Comparison of ENCODE assay signal across 27 cellular contexts in genomic region chr10:113555751-113556150, GRCh38. TPM values are rescaled to one million over a fixed set of nuclear protein-coding genes. Genes with fewer than 3 reads are reported as not detected.
DNase-seq lines count a peak whose midpoint lies in the region; ATAC-seq and TF ChIP-seq lines count a peak whose summit lies in the region.
"Had no signal": no experiment of that assay in that cellular context is flagged by ENCODE, and none has a peak within 500 bp of the region (broad histone marks: within the 10 kb centered on the region; RNA-seq: fewer than 3 reads in every experiment).

No MANE protein-coding gene starts in this region.

- POLR2A ChIA-PET in Caco-2 (lab: Charles Lee) (no interaction called here), Panc1 (lab: Charles Lee) (no interaction called here)

- ATAC-seq in Panc1 (no peak), left lobe of liver (peak; percentile 2), HG03469 (IDR thresholded peaks at IDR 0.05; ENCODE audit: unreplicated experiment) (no peak)
- ATAC-seq: HCT116 had no signal

- BruUV-seq in Caco-2 (replicated peaks; lab: Mats Ljungman, UMichigan) (no TSS peak), Panc1 (replicated peaks; lab: Mats Ljungman, UMichigan) (no TSS peak)

- H3K4me3 ChIP-seq in Caco-2 (ENCODE audit: low read depth, low read length) (no peak overlapping the region), Panc1 (ENCODE audit: low read depth in 2 of 2, low read length in 2 of 2) (no peak overlapping the region)
- H3K4me3 ChIP-seq: Peyer's patch, SK-N-MC had no signal

- H3K27me3 Mint-ChIP-seq in Caco-2 (ENCODE audit: insufficient read depth, unreplicated experiment) (no peaks in the 10 kb centered on the region), nephron (ENCODE audit: low read depth) (peaks cover 38% of the 10 kb centered on the region)
- peaks cover 10% of the 10 kb centered on the region for H3K27me3 Mint-ChIP-seq in activated naive CD4-positive, alpha-beta T cell treated with anti-CD3 and anti-CD28 coated beads for 36 hours (ENCODE audit: low read depth)
- H3K27me3 Mint-ChIP-seq in activated T-cell treated with anti-CD3 and anti-CD28 coated beads, Interleukin-2, amount 50 U/mL, for 24 hours: peaks cover 55% of the 10 kb centered on the region

- peak; percentile 81 to 89 for DNase-seq in Caco-2
- DNase-seq in Panc1 (ENCODE audit: low read depth, low spot score): no peak
- no peak for DNase-seq in left lobe of liver (ENCODE audit: low spot score)
- no peak for DNase-seq in DMS 273 treated with DMSO at 0.1 percent for 48 hours (lab: John Stamatoyannopoulos, UW)
- DNase-seq in activated naive CD4-positive, alpha-beta T cell treated with anti-CD3 and anti-CD28 coated beads for 36 hours: no peak
- no peak for DNase-seq in activated T-cell treated with anti-CD3 and anti-CD28 coated beads, Interleukin-2, amount 50 U/mL, for 24 hours
- DNase-seq: DMS53, KBM-7, MV-4-11, NCI-H1105, NCI-H1436 treated with DMSO at 0.1 percent for 48 hours, NCI-H187 treated with DMSO at 0.1 percent for 48 hours, NCI-H446 treated with DMSO at 0.1 percent for 48 hours, NCI-H526, Peyer's patch, SIG-M5 had no signal

- H3K9me3 Mint-ChIP-seq in Caco-2 (ENCODE audit: unreplicated experiment) (peaks cover 5% of the 10 kb centered on the region), nephron (no peaks in the 10 kb centered on the region)
- H3K9me3 Mint-ChIP-seq in activated naive CD4-positive, alpha-beta T cell treated with anti-CD3 and anti-CD28 coated beads for 36 hours: no peaks in the 10 kb centered on the region
- no peaks in the 10 kb centered on the region for H3K9me3 Mint-ChIP-seq in activated T-cell treated with anti-CD3 and anti-CD28 coated beads, Interleukin-2, amount 50 U/mL, for 24 hours

- intact Hi-C loops in Caco-2 (cut with micrococcal nuclease; ENCODE audit: unreplicated experiment): loop anchor here (1.0 kb wide), 1 partner anchor 14 kb away; no protein-coding TSS in a partner anchor
- intact Hi-C loops in Panc1 (cut with micrococcal nuclease; ENCODE audit: unreplicated experiment): no loop called here
- intact Hi-C loops in activated naive CD4-positive, alpha-beta T cell treated with anti-CD3 and anti-CD28 coated beads for 36 hours (cut with micrococcal nuclease): no loop called here

- peak overlapping the region; percentile 99 for H3K27ac Mint-ChIP-seq in Caco-2 (ENCODE audit: unreplicated experiment)
- peak overlapping the region; percentile 24 to 81 (median 69) for H3K27ac Mint-ChIP-seq in nephron
- no peak overlapping the region for H3K27ac Mint-ChIP-seq in activated naive CD4-positive, alpha-beta T cell treated with anti-CD3 and anti-CD28 coated beads for 36 hours
- no peak overlapping the region for H3K27ac Mint-ChIP-seq in activated T-cell treated with anti-CD3 and anti-CD28 coated beads, Interleukin-2, amount 50 U/mL, for 24 hours

- H3K4me1 Mint-ChIP-seq in Caco-2 (ENCODE audit: low read depth, unreplicated experiment): peaks cover 62% of the 10 kb centered on the region
- peaks cover 53% of the 10 kb centered on the region for H3K4me1 Mint-ChIP-seq in nephron
- peaks cover 7% of the 10 kb centered on the region for H3K4me1 Mint-ChIP-seq in activated naive CD4-positive, alpha-beta T cell treated with anti-CD3 and anti-CD28 coated beads for 36 hours (ENCODE audit: low read depth)
- H3K4me1 Mint-ChIP-seq in activated T-cell treated with anti-CD3 and anti-CD28 coated beads, Interleukin-2, amount 50 U/mL, for 24 hours (ENCODE audit: low read depth): peaks cover 3% of the 10 kb centered on the region

- H3K4me1 ChIP-seq in Caco-2: peaks cover 84% of the 10 kb centered on the region
- H3K4me1 ChIP-seq in Panc1 (ENCODE audit: control insufficient read depth, insufficient read depth, low read length): no peaks in the 10 kb centered on the region

- TF ChIP-seq CTCF in Caco-2 (IDR thresholded peaks at IDR 0.05; ENCODE audit: insufficient read depth in 1 of 2, low read depth in 1 of 2, low read length in 1 of 2, severe bottlenecking in 1 of 2, unreplicated experiment in 1 of 2) (no peak), Panc1 (IDR thresholded peaks at IDR 0.05) (0 out of 2 replicates have a peak, but pooled peaks have one; percentile 6), nephron (IDR thresholded peaks at IDR 0.05; ENCODE audit: unreplicated experiment in 3 of 3) (no peak)

- H3K9me3 ChIP-seq in Caco-2 (no peaks in the 10 kb centered on the region), Panc1 (ENCODE audit: control insufficient read depth, insufficient read depth, low read depth, low read length) (no peaks in the 10 kb centered on the region)
- H3K9me3 ChIP-seq: Peyer's patch had no signal

- H3K36me3 ChIP-seq in Caco-2 (ENCODE audit: control insufficient read depth, insufficient read depth, low read length) (no peaks in the 10 kb centered on the region; the same call in 1 of the 2 replicates), Panc1 (ENCODE audit: control insufficient read depth, insufficient read depth, low read length) (no peaks in the 10 kb centered on the region)
- H3K36me3 ChIP-seq: Peyer's patch had no signal

- H3K36me3 Mint-ChIP-seq in Caco-2 (ENCODE audit: insufficient read depth, unreplicated experiment) (peaks cover 7% of the 10 kb centered on the region), nephron (ENCODE audit: low read depth) (no peaks in the 10 kb centered on the region)
- H3K36me3 Mint-ChIP-seq in activated naive CD4-positive, alpha-beta T cell treated with anti-CD3 and anti-CD28 coated beads for 36 hours (ENCODE audit: low read depth): no peaks in the 10 kb centered on the region
- H3K36me3 Mint-ChIP-seq in activated T-cell treated with anti-CD3 and anti-CD28 coated beads, Interleukin-2, amount 50 U/mL, for 24 hours (ENCODE audit: low read depth): no peaks in the 10 kb centered on the region

- H3K27me3 ChIP-seq in Caco-2 (replicated peaks; ENCODE audit: control insufficient read depth, insufficient read depth, low read length) (no peaks in the 10 kb centered on the region), Panc1 (ENCODE audit: control insufficient read depth, insufficient read depth, low read length) (peaks cover 9% of the 10 kb centered on the region; the same call in 1 of the 2 replicates)
- H3K27me3 ChIP-seq: Peyer's patch had no signal

- CTCF ChIA-PET in Caco-2 (lab: Charles Lee): interaction anchor here (0.9 to 1.0 kb wide), 3 partner anchors 8 to 171 kb away, joined by 3 read pairs; no protein-coding TSS in a partner anchor
- CTCF ChIA-PET in Panc1 (lab: Charles Lee): no interaction called here
- CTCF ChIA-PET in activated naive CD4-positive, alpha-beta T cell treated with anti-CD3 and anti-CD28 coated beads for 36 hours (lab: Charles Lee): no interaction called here

- H3K27ac ChIP-seq in Panc1 (ENCODE audit: low read length): no peak overlapping the region
- H3K27ac ChIP-seq: Peyer's patch, SK-N-MC had no signal

- in situ Hi-C loops in Panc1 (cut with HindIII; ENCODE audit: low pct_unique_long_range_greater_than_20kb, low sequenced_read_pairs): no loop called here

- H3K4me3 Mint-ChIP-seq in Caco-2 (ENCODE audit: unreplicated experiment) (peak overlapping the region; percentile 65), nephron (no peak overlapping the region)
- H3K4me3 Mint-ChIP-seq in activated naive CD4-positive, alpha-beta T cell treated with anti-CD3 and anti-CD28 coated beads for 36 hours: no peak overlapping the region
- no peak overlapping the region for H3K4me3 Mint-ChIP-seq in activated T-cell treated with anti-CD3 and anti-CD28 coated beads, Interleukin-2, amount 50 U/mL, for 24 hours

RNA-seq across cellular contexts. Expression of gene HABP2, which starts 2.9 kb away (rescaled TPM):
- 21.0 and 24.3 TPM in 2 replicates for total RNA-seq in Caco-2 (2022)
- 0.13 TPM for total RNA-seq in Panc1 (2021; ENCODE audit: unreplicated experiment)
- polyA plus RNA-seq in Panc1 (2012; ENCODE audit: insufficient read length): not detected
- 289 TPM for total RNA-seq in left lobe of liver
- not detected for total RNA-seq in activated naive CD4-positive, alpha-beta T cell treated with anti-CD3 and anti-CD28 coated beads for 36 hours
- total RNA-seq: A172, Daoy, H1, HT-29, LHCN-M2, MCF 10A, OCI-LY7 had no signal
- polyA plus RNA-seq: H1 had no signal

Comparison
In these comparisons a context has a peak if more than half of its experiments do, and no peak if none do; other contexts are left out.
1. DNase-seq: peak in Caco-2 (2 of 2); none in Panc1 (single experiment), left lobe of liver (single experiment), DMS 273 treated with DMSO at 0.1 percent for 48 hours (single experiment), activated naive CD4-positive, alpha-beta T cell treated with anti-CD3 and anti-CD28 coated beads for 36 hours (single experiment) and activated T-cell treated with anti-CD3 and anti-CD28 coated beads, Interleukin-2, amount 50 U/mL, for 24 hours (single experiment).
2. H3K27ac Mint-ChIP-seq: peak in Caco-2 (single experiment) and nephron (3 of 3); none in activated naive CD4-positive, alpha-beta T cell treated with anti-CD3 and anti-CD28 coated beads for 36 hours (single experiment) and activated T-cell treated with anti-CD3 and anti-CD28 coated beads, Interleukin-2, amount 50 U/mL, for 24 hours (single experiment).
3. RNA of gene HABP2, which starts 2.9 kb away (total RNA-seq): 289 TPM in left lobe of liver (single experiment) and 21.0 to 24.3 TPM in Caco-2; 0.13 TPM in Panc1 (single experiment) and not detected in activated naive CD4-positive, alpha-beta T cell treated with anti-CD3 and anti-CD28 coated beads for 36 hours; every median in the first group is over 10 times any median in the second.